In the genomic region with DNA sequence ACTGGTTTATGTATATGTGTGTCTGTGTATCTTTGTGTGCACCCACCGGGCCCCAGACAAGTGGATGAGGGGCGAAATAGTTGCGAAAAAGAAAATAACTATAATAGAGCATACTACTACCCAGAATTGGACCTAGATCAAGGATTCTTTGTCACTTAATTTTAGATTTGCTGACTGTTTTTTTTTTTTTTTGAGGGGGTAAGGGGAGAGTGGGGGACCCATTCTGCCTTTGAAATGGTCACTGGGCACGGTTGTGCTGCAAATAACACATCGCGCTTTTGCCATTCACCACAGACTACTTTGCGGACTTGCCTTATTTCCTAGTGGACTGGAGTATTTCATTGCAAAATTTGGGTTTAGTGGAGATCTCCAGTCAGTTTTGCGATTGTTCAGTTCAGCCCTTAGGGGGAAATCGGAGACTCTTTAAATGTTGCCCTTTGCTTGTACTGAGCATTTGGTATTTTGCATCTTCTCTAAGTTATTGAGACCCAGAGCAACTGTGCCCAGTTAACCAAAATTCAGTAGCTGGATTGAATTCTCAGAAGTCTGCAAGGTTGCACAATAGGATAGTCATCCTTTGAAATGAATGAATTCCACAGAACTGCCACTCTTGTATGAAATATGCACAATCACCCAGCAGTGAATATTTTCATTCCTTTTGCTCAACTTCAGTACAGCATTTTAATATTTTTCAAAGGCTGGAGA, we compare ENCODE assay signal across 8 cellular contexts.
A peak's percentile ranks its signal among the peaks of the same experiment; 100 is the strongest.
DNase-seq lines count a peak whose midpoint lies in the region; ATAC-seq and TF ChIP-seq lines count a peak whose summit lies in the region.

No MANE protein-coding gene starts in this region.

- ATAC-seq in GM21390 (IDR thresholded peaks at IDR 0.05; ENCODE audit: unreplicated experiment) (no peak), HG03565 (IDR thresholded peaks at IDR 0.05; ENCODE audit: unreplicated experiment) (no peak)

- peak overlapping the region; percentile 75 for H3K4me2 ChIP-seq in Loucy (ENCODE audit: low read depth, low read length, poor library complexity, severe bottlenecking)

- peaks cover 20% of the 10 kb centered on the region for H4K20me1 ChIP-seq in Loucy (ENCODE audit: insufficient read depth, low read length, poor library complexity, severe bottlenecking)

- H3K36me3 ChIP-seq in Loucy (ENCODE audit: insufficient read depth, low read length) (peaks cover 6% of the 10 kb centered on the region; the same call in 1 of the 2 replicates), mucosa of stomach (ENCODE audit: control insufficient read depth, insufficient read depth, low read length) (no peaks in the 10 kb centered on the region)

- DNase-seq in AG10803 (ENCODE audit: low read depth) (peak; percentile 93), caudate nucleus (lab: John Stamatoyannopoulos, UW) (no peak), DMS153 (lab: John Stamatoyannopoulos, UW) (no peak)
- DNase-seq in activated effector memory CD4-positive, alpha-beta T cell treated with Interleukin-2 at 50 U/mL for 16 hours, result no peak

- H3K27me3 ChIP-seq in Loucy (ENCODE audit: insufficient read depth, low read length, poor library complexity, severe bottlenecking) (no peaks in the 10 kb centered on the region), mucosa of stomach (ENCODE audit: control insufficient read depth, insufficient read depth, low read length) (no peaks in the 10 kb centered on the region)

- TF ChIP-seq CTCF in AG10803 (conservative IDR thresholded peaks at IDR 0.05; ENCODE audit: low read length), result peak; percentile 44
- TF ChIP-seq CTCF in Loucy (conservative IDR thresholded peaks at IDR 0.05; ENCODE audit: low read length), result no peak; the same call in 1 of the 2 replicates

- H3K4me3 ChIP-seq in AG10803 (ENCODE audit: low read length), result peak overlapping the region; percentile 91
- H3K4me3 ChIP-seq in Loucy (ENCODE audit: low read length, poor library complexity, severe bottlenecking), result peak overlapping the region; percentile 76
- H3K4me3 ChIP-seq in mucosa of stomach (ENCODE audit: low read length), result peak overlapping the region; percentile 75

- H3K9me2 ChIP-seq in Loucy (replicated peaks; ENCODE audit: low read depth, low read length), result no peaks in the 10 kb centered on the region

- H3K9ac ChIP-seq in Loucy (ENCODE audit: low read depth, low read length, poor library complexity, severe bottlenecking) (peak overlapping the region; percentile 84), mucosa of stomach (ENCODE audit: low read length) (peak overlapping the region; percentile 89)

- H3K27ac ChIP-seq in caudate nucleus (ENCODE audit: low read depth, low read length), result peak overlapping the region; percentile 76

- peaks cover 67% of the 10 kb centered on the region for H3K79me2 ChIP-seq in Loucy (ENCODE audit: insufficient read depth, low read length)

- H3F3A ChIP-seq in Loucy (ENCODE audit: low read depth), result no peaks in the 10 kb centered on the region

- H3K9me3 ChIP-seq in Loucy (ENCODE audit: insufficient read depth, low read depth, low read length), result no peaks in the 10 kb centered on the region
- H3K9me3 ChIP-seq in mucosa of stomach (ENCODE audit: control insufficient read depth, low read length), result no peaks in the 10 kb centered on the region

- H2AFZ ChIP-seq in Loucy (ENCODE audit: low read length), result no peak overlapping the region

- H3K4me1 ChIP-seq in Loucy (ENCODE audit: insufficient read depth, low read length, poor library complexity, severe bottlenecking) (peaks cover 67% of the 10 kb centered on the region), mucosa of stomach (ENCODE audit: control insufficient read depth, insufficient read depth, low read length) (peaks cover 29% of the 10 kb centered on the region)
